In genomic region chr16:18809165-18809564, GRCh38 we compare ENCODE assay signal across 15 cellular contexts.
"Had no signal": no experiment of that assay in that cellular context is flagged by ENCODE, and none has a peak within 500 bp of the region (broad histone marks: within the 10 kb centered on the region; RNA-seq: fewer than 3 reads in every experiment).

No MANE protein-coding gene starts in this region.

- DNase-seq: effector memory CD4-positive, alpha-beta T cell; heart left ventricle; hippocampal formation; kidney glomerular epithelial cell; mesendoderm; naive B cell; stimulated activated CD4-positive, alpha-beta T cell treated with anti-CD3 and anti-CD28 coated beads, Interleukin-4, amount 100 ng/mL, for 24 hours; stimulated activated naive CD8-positive, alpha-beta T cell treated with anti-CD3 and anti-CD28 coated beads, Interleukin-15, amount 100 ng/mL, for 72 hours; testis; transverse colon had no signal

- H3K9me3 ChIP-seq: heart left ventricle, neutrophil, right atrium auricular region, testis, transverse colon had no signal

- H3K27ac Mint-ChIP-seq: nephron; stimulated activated memory B cell treated with anti-CD40 and anti-IgM and Interleukin-4, amounts not matched to agents 10 μg/mL and 1 μg/mL and 100 μg/mL, for 72 hours; stimulated activated naive CD8-positive, alpha-beta T cell treated with anti-CD3 and anti-CD28 coated beads, Interleukin-15, amount 100 ng/mL, for 72 hours had no signal

- H3K4me3 ChIP-seq: heart left ventricle, right atrium auricular region, testis, transverse colon had no signal

- H3K27ac ChIP-seq: heart left ventricle, neutrophil, right atrium auricular region, testis, transverse colon had no signal

- H3K9me3 Mint-ChIP-seq: naive B cell; nephron; stimulated activated memory B cell treated with anti-CD40 and anti-IgM and Interleukin-4, amounts not matched to agents 10 μg/mL and 1 μg/mL and 100 μg/mL, for 72 hours; stimulated activated naive CD8-positive, alpha-beta T cell treated with anti-CD3 and anti-CD28 coated beads, Interleukin-15, amount 100 ng/mL, for 72 hours had no signal

- ATAC-seq: esophagus mucosa; stimulated activated memory B cell treated with anti-CD40 and anti-IgM and Interleukin-4, amounts not matched to agents 10 μg/mL and 1 μg/mL and 100 μg/mL, for 72 hours; stimulated activated naive CD8-positive, alpha-beta T cell treated with anti-CD3 and anti-CD28 coated beads, Interleukin-15, amount 100 ng/mL, for 72 hours had no signal

- H3K27me3 ChIP-seq: heart left ventricle, neutrophil, right atrium auricular region, testis, transverse colon had no signal

- H3K27me3 Mint-ChIP-seq: naive B cell; stimulated activated memory B cell treated with anti-CD40 and anti-IgM and Interleukin-4, amounts not matched to agents 10 μg/mL and 1 μg/mL and 100 μg/mL, for 72 hours; stimulated activated naive CD8-positive, alpha-beta T cell treated with anti-CD3 and anti-CD28 coated beads, Interleukin-15, amount 100 ng/mL, for 72 hours had no signal

- H3K4me3 Mint-ChIP-seq: naive B cell; nephron; stimulated activated memory B cell treated with anti-CD40 and anti-IgM and Interleukin-4, amounts not matched to agents 10 μg/mL and 1 μg/mL and 100 μg/mL, for 72 hours; stimulated activated naive CD8-positive, alpha-beta T cell treated with anti-CD3 and anti-CD28 coated beads, Interleukin-15, amount 100 ng/mL, for 72 hours had no signal

- H3K4me1 ChIP-seq: testis, transverse colon had no signal
